ENCODE assay signal across 8 cellular contexts in the genomic region with DNA sequence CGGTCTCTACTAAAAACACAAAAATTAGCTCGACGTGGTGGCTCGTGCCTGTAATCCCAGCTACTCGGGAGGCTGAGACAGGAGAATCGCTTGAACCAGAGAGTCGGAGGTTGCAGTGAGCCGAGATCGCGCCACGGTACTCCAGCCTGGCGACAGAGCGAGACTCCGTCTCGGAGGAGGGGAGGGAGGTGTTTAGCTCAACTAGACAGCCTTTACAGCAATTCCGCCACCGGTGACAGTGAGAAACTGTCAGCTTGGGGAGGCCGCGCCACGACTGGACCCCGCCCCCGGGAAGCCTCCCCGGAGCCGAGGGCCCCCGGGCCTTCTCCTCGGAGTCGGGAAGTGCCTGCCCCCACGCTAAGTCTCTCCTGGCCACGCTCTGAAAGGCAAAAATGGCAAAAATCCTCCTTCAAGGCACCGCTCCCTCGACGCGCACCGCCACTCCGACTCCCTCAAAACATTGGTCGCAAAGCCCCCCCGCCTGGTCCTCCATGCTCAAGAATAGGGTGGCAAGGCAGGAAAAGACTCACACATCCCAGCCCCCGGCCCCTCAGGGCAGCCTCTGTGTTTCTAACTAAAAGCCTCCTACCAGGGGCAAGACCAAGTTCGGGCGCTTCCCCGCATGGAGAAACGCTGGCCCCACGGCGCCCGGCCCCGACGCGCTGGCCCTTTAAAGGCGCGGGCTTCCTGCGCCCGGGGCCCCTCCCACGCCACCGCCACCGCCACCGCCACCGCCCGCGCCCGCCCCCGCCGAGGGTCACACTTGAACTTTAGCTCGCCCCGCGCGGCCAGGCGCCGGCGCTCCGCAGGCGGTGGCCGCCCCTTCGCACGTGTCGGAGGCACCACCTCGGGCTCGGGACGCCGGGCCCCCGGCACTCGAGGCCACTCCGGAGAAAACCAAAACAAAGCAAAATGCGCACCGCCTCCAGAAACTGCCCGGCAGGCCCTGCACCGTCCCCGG. TPM values are rescaled to one million over a fixed set of nuclear protein-coding genes. Genes with fewer than 3 reads are reported as not detected.
DNase-seq lines count a peak whose midpoint lies in the region; ATAC-seq, FAIRE-seq and TF ChIP-seq lines count a peak whose summit lies in the region.

No MANE protein-coding gene starts in this region.

- no peak for TF ChIP-seq EP300 in A549 (IDR thresholded peaks at IDR 0.05)
- no peak for TF ChIP-seq EP300 in HepG2 (IDR thresholded peaks at IDR 0.05; ENCODE audit: low read depth in 2 of 2, low read length in 2 of 2)
- no peak for TF ChIP-seq EP300 in HepG2 (CRISPR knock-in tag; IDR thresholded peaks at IDR 0.05; ENCODE audit: borderline replicate concordance)

- no peaks in the 10 kb centered on the region; a peak in 1 of 5 replicates for H3K27me3 ChIP-seq in HepG2 (ENCODE audit: control insufficient read depth in 1 of 2, insufficient read depth in 2 of 2, low read length in 2 of 2)

- H3K36me3 Mint-ChIP-seq in activated CD4-positive, alpha-beta T cell treated with anti-CD3 and anti-CD28 coated beads for 36 hours (ENCODE audit: low read depth): peaks cover 33% of the 10 kb centered on the region

- in situ Hi-C loops in HepG2 (cut with HindIII; ENCODE audit: extremely low pct_ligation_motif_present, low pct_unique_long_range_greater_than_20kb): loop anchor here (5.0 to 10.0 kb wide), 2 partner anchors 102 to 330 kb away; no protein-coding TSS in a partner anchor

- peak overlapping the region; percentile 89 for H3K4me2 ChIP-seq in A549
- peak overlapping the region; percentile 84 for H3K4me2 ChIP-seq in HepG2 (ENCODE audit: low read depth, low read length)

- H3K36me3 ChIP-seq in HepG2 (replicated peaks in 1 of 2; ENCODE audit: control insufficient read depth in 1 of 2, insufficient read depth in 2 of 2, low read length in 2 of 2): no peaks in the 10 kb centered on the region; a peak in 1 of 5 replicates

- peak overlapping the region; percentile 91 to 95 for H3K27ac ChIP-seq in A549
- peak overlapping the region; percentile 71 for H3K27ac ChIP-seq in HepG2 (ENCODE audit: extremely low read length, insufficient read depth, low read length)

- H3K27ac Mint-ChIP-seq in activated CD4-positive, alpha-beta T cell treated with anti-CD3 and anti-CD28 coated beads for 36 hours: peak overlapping the region; percentile 98

- peak overlapping the region; percentile 94 for H3K9ac ChIP-seq in HepG2 (ENCODE audit: insufficient read depth, low read depth, low read length)

- H3K9me3 ChIP-seq in A549 (no peaks in the 10 kb centered on the region), HepG2 (ENCODE audit: low read length) (no peaks in the 10 kb centered on the region)

- peaks cover 48% of the 10 kb centered on the region for H3K4me1 Mint-ChIP-seq in activated CD4-positive, alpha-beta T cell treated with anti-CD3 and anti-CD28 coated beads for 36 hours

- TF ChIP-seq CTCF in A549 (IDR thresholded peaks at IDR 0.05): no peak
- no peak for TF ChIP-seq CTCF in choroid plexus epithelial cell (conservative IDR thresholded peaks at IDR 0.05; ENCODE audit: low read depth, low read length)
- no peak for TF ChIP-seq CTCF in HepG2 (CRISPR knock-in tag; IDR thresholded peaks at IDR 0.05)

- BruUV-seq in HepG2 (replicated peaks; lab: Mats Ljungman, UMichigan): no TSS peak

- H3K4me3 ChIP-seq in A549: peak overlapping the region; percentile 95
- H3K4me3 ChIP-seq in choroid plexus epithelial cell (ENCODE audit: low read depth, low read length): peak overlapping the region; percentile 95
- H3K4me3 ChIP-seq in HepG2 (replicated peaks in 1 of 3; ENCODE audit: insufficient read depth in 1 of 3, low read depth in 2 of 3, low read length in 3 of 3): peak overlapping the region; percentile 96 to 99 (median 99)

- H3K79me2 ChIP-seq in HepG2 (ENCODE audit: insufficient read depth, low read length): peaks cover 65% of the 10 kb centered on the region

- no peaks in the 10 kb centered on the region for H3K9me3 Mint-ChIP-seq in activated CD4-positive, alpha-beta T cell treated with anti-CD3 and anti-CD28 coated beads for 36 hours (ENCODE audit: low read depth)

- H3K4me1 ChIP-seq in A549 (peaks cover 27% of the 10 kb centered on the region), HepG2 (ENCODE audit: insufficient read depth, low read length) (peaks cover 51% of the 10 kb centered on the region)

- intact Hi-C loops in activated CD4-positive, alpha-beta T cell treated with anti-CD3 and anti-CD28 coated beads for 36 hours (cut with DNase I, micrococcal nuclease): loop anchor here (1.0 to 10.0 kb wide), 14 partner anchors 52 to 887 kb away; partner anchors contain the start of gene ELF1 (in 1 of the 2)
- intact Hi-C loops in HepG2 (cut with micrococcal nuclease; ENCODE audit: unreplicated experiment): loop anchor here (5.0 kb wide), 4 partner anchors 42 to 262 kb away; partner anchors contain the start of gene MRPS31

- CTCF ChIA-PET in A549 (lab: Yijun Ruan, JAX) (interaction anchor here (0.8 kb wide), 1 partner anchor 8 kb away, joined by 3 read pairs; no protein-coding TSS in a partner anchor), HepG2 (lab: Yijun Ruan, JAX; ENCODE audit: low intra/inter-chr PET ratio, low total read pairs) (no interaction called here)
- CTCF ChIA-PET in activated CD4-positive, alpha-beta T cell treated with anti-CD3 and anti-CD28 coated beads for 36 hours (lab: Charles Lee): interaction anchor here (0.6 to 2.6 kb wide), 6 partner anchors 9 to 881 kb away, joined by 3 to 8 read pairs (median 3); no protein-coding TSS in a partner anchor

- 15% methylated on average over 23 of the region's 87 CpGs for WGBS in A549 (ENCODE audit: missing lambda C conversion rate)
- WGBS in HepG2 (ENCODE audit: low lambda C conversion rate): 0% methylated on average over 23 of the region's 87 CpGs

- H3K27me3 Mint-ChIP-seq in activated CD4-positive, alpha-beta T cell treated with anti-CD3 and anti-CD28 coated beads for 36 hours: no peaks in the 10 kb centered on the region

- POLR2A ChIA-PET in A549 (lab: Yijun Ruan, JAX): interaction anchor here (0.6 to 1.1 kb wide), 2 partner anchors 9 to 556 kb away, joined by 3 to 4 read pairs; no protein-coding TSS in a partner anchor
- POLR2A ChIA-PET in activated CD4-positive, alpha-beta T cell treated with anti-CD3 and anti-CD28 coated beads for 36 hours (lab: Charles Lee): interaction anchor here (0.8 to 1.9 kb wide), 7 partner anchors 10 to 562 kb away, joined by 3 to 5 read pairs (median 4); no protein-coding TSS in a partner anchor
- POLR2A ChIA-PET in HepG2 (lab: Yijun Ruan, JAX): interaction anchor here (1.0 to 2.4 kb wide), 6 partner anchors 75 to 351 kb away, joined by 3 to 13 read pairs (median 3); no protein-coding TSS in a partner anchor

- H2AFZ ChIP-seq in HepG2 (ENCODE audit: low read length): no peak overlapping the region

- H4K20me1 ChIP-seq in HepG2 (ENCODE audit: insufficient read depth, low read length): peaks cover 50% of the 10 kb centered on the region

- peak; percentile 36 to 61 for ATAC-seq in A549
- peak; percentile 36 for ATAC-seq in activated CD4-positive, alpha-beta T cell treated with anti-CD3 and anti-CD28 coated beads for 36 hours
- ATAC-seq in HepG2: peak; percentile 64

- no peak for FAIRE-seq in A549 (lab: Jason Lieb, UNC)
- FAIRE-seq in HepG2 (lab: Jason Lieb, UNC): no peak

- DNase-seq in A549 (ENCODE audit: low read depth in 1 of 2, low spot score in 1 of 2): peak; percentile 20 to 46
- peak; percentile 6 for DNase-seq in HT1080 (ENCODE audit: low read depth)
- peak; percentile 86 for DNase-seq in activated CD4-positive, alpha-beta T cell treated with anti-CD3 and anti-CD28 coated beads for 36 hours
- DNase-seq in choroid plexus epithelial cell (ENCODE audit: low read depth): peak; percentile 61
- DNase-seq in HepG2 (ENCODE audit: low spot score): peak; percentile 43
- DNase-seq in stimulated activated CD4-positive, alpha-beta T cell treated with anti-CD3 and anti-CD28 coated beads, Interleukin-2, amount 100 ng/mL, for 48 hours: peak; percentile 59 to 61
- DNase-seq in dedifferentiated amniotic fluid mesenchymal stem cell (ENCODE audit: extremely low spot score): no peak

- TF ChIP-seq RAD21 in A549 (conservative IDR thresholded peaks at IDR 0.05 in 1 of 2, IDR thresholded peaks at IDR 0.05 in 1 of 2) (no peak), HepG2 (CRISPR knock-in tag; IDR thresholded peaks at IDR 0.05) (no peak; the same call in 1 of the 2 replicates)

- TF ChIP-seq POLR2A in A549 (IDR thresholded peaks at IDR 0.05; ENCODE audit: low read length) (no peak), GM19193 (IDR thresholded peaks at IDR 0.05; ENCODE audit: extremely low read depth, insufficient read depth, insufficient read length) (peak; percentile 64), HepG2 (IDR thresholded peaks at IDR 0.05; ENCODE audit: insufficient read depth in 1 of 2, low read depth in 2 of 2, low read length in 2 of 2) (peak; percentile 28 to 53; a peak in 3 of 4 replicates)

- H3K4me3 Mint-ChIP-seq in activated CD4-positive, alpha-beta T cell treated with anti-CD3 and anti-CD28 coated beads for 36 hours: peak overlapping the region; percentile 91

RNA-seq across cellular contexts. Expression of gene FOXO1, which starts 2.1 kb away (rescaled TPM):
- polyA plus RNA-seq in A549 (2011; rRNA removed): 3.6 and 3.9 TPM in 2 replicates
- 1.1 and 1.6 TPM in 2 replicates for polyA plus RNA-seq in A549 (2012; cell fraction: cytosol; rRNA removed)
- polyA plus RNA-seq in A549 (2012; cell fraction: nucleus; rRNA removed): 2.2 and 3.0 TPM in 2 replicates
- polyA plus RNA-seq in A549 (2017; fragmentation: RNase III; extraction: RNeasy Plus Mini Kit Qiagen cat#74134 plus additional on column Dnase treatment): 2.0 to 2.3 TPM (median 2.2 TPM) in 3 replicates
- 10.5 and 11.0 TPM in 2 replicates for polyA minus RNA-seq in A549 (2011; rRNA and poly(A)+ RNA removed)
- total RNA-seq in HT1080 (2014; rRNA removed; shearing (Covaris generic)): 1.6 and 2.0 TPM in 2 replicates
- 5.5 and 7.4 TPM in 2 replicates for polyA plus RNA-seq in HT1080 (2015; cell fraction: cytosol; rRNA removed)
- polyA plus RNA-seq in HT1080 (2015; cell fraction: nucleus; rRNA removed): 8.4 and 9.0 TPM in 2 replicates
- total RNA-seq in activated CD4-positive, alpha-beta T cell treated with anti-CD3 and anti-CD28 coated beads for 36 hours: 10 to 100 TPM; 37.5 to 42.5 TPM
- total RNA-seq in HepG2 (2016; rRNA removed; fragmentation: Illumina TruSeq; extraction: Trizol): 8.1 and 13.8 TPM in 2 replicates
- total RNA-seq in HepG2 (2016; cell fraction: cytosol; rRNA removed; fragmentation: Illumina TruSeq; extraction: Trizol; ENCODE audit: low read depth): 16.8 and 17.8 TPM in 2 replicates
- 7.8 and 12.3 TPM in 2 replicates for total RNA-seq in HepG2 (2016; cell fraction: insoluble cytoplasmic fraction; rRNA removed; fragmentation: Illumina TruSeq; extraction: Trizol)
- 15.3 and 15.4 TPM in 2 replicates for total RNA-seq in HepG2 (2016; cell fraction: membrane; rRNA removed; fragmentation: Illumina TruSeq; extraction: Trizol)
- total RNA-seq in HepG2 (2016; cell fraction: nucleus; rRNA removed; fragmentation: Illumina TruSeq; extraction: Trizol): 14.4 and 14.7 TPM in 2 replicates
- polyA plus RNA-seq in HepG2 (2011; rRNA removed): 10.9 and 13.1 TPM in 2 replicates
- 8.3 and 8.4 TPM in 2 replicates for polyA plus RNA-seq in HepG2 (2011; cell fraction: cytosol; rRNA removed)
- 12.9 and 17.5 TPM in 2 replicates for polyA plus RNA-seq in HepG2 (2011; cell fraction: nucleus; rRNA removed)
- polyA plus RNA-seq in HepG2 (2012): 8.8 and 12.0 TPM in 2 replicates
- polyA plus RNA-seq in HepG2 (2016; cell fraction: cytosol; fragmentation: Illumina TruSeq; extraction: Trizol; ENCODE audit: low read depth): 0.25 TPM in 2 replicates
- 10.3 and 10.9 TPM in 2 replicates for polyA plus RNA-seq in HepG2 (2016; cell fraction: insoluble cytoplasmic fraction; fragmentation: Illumina TruSeq; extraction: Trizol; ENCODE audit: low read depth)
- polyA plus RNA-seq in HepG2 (2016; cell fraction: membrane; fragmentation: Illumina TruSeq; extraction: Trizol; ENCODE audit: low read depth): 1.5 and 2.0 TPM in 2 replicates
- polyA plus RNA-seq in HepG2 (2016; cell fraction: nucleus; fragmentation: Illumina TruSeq; extraction: Trizol; ENCODE audit: insufficient read depth, low read depth): 9.4 and 9.9 TPM in 2 replicates
- 4.3 and 53.3 TPM in 2 replicates for polyA minus RNA-seq in HepG2 (2011; rRNA and poly(A)+ RNA removed; ENCODE audit: low replicate concordance)
- 28.8 and 31.7 TPM in 2 replicates for polyA minus RNA-seq in HepG2 (2011; cell fraction: cytosol; rRNA and poly(A)+ RNA removed)
- 63.8 and 73.3 TPM in 2 replicates for polyA minus RNA-seq in HepG2 (2011; cell fraction: nucleus; rRNA and poly(A)+ RNA removed)

Comparison
In these comparisons a context has a peak if more than half of its experiments do, and no peak if none do; other contexts are left out.
1. Of the 38 proteins assayed by ChIP-seq in both HepG2 and A549: peak only in HepG2: BHLHE40, HDAC2, KDM5A, MAX, PHF8, POLR2A and 1 more; only in A549: none; in both: MYC; in neither: 27; mixed calls (peak in some experiments, not most) for 3.